In genomic region chr12:93883436-93884154, GRCh38 we compare ENCODE assay signal across 13 cellular contexts.
DNase-seq lines count a peak whose midpoint lies in the region; ATAC-seq and TF ChIP-seq lines count a peak whose summit lies in the region.
"Had no signal": no experiment of that assay in that cellular context is flagged by ENCODE, and none has a peak within 500 bp of the region (broad histone marks: within the 10 kb centered on the region; RNA-seq: fewer than 3 reads in every experiment).

No MANE protein-coding gene starts in this region.

- POLR2A ChIA-PET in AG04450 (lab: Yijun Ruan, JAX): no interaction called here

- in situ Hi-C loops in ACHN (cut with HindIII; ENCODE audit: low pct_ligation_motif_present, low pct_unique_long_range_greater_than_20kb, low sequenced_read_pairs): no loop called here

- no peak overlapping the region for H3K4me3 ChIP-seq in AG04450 (ENCODE audit: low read depth, low read length)
- H3K4me3 ChIP-seq: BLaER1 treated with 17β-estradiol and CSF1 and Interleukin-3, amounts not matched to agents 10 nM and 100 nM had no signal

- H3K27me3 ChIP-seq in AG04450 (ENCODE audit: control insufficient read depth, insufficient read depth, low read length): no peaks in the 10 kb centered on the region
- H3K27me3 ChIP-seq: BLaER1 treated with 17β-estradiol and CSF1 and Interleukin-3, amounts not matched to agents 10 nM and 100 nM had no signal

- no peak for TF ChIP-seq CTCF in AG04450 (IDR thresholded peaks at IDR 0.05; ENCODE audit: low read depth, low read length)

- ATAC-seq in HG02623 (IDR thresholded peaks at IDR 0.05; ENCODE audit: unreplicated experiment) (no peak), GM21515 (IDR thresholded peaks at IDR 0.05; ENCODE audit: unreplicated experiment) (no peak)

- CTCF ChIA-PET in AG04450 (lab: Charles Lee): interaction anchor here (0.5 kb wide), 1 partner anchor 191 kb away, joined by 4 read pairs; no protein-coding TSS in a partner anchor

- no peak overlapping the region for H3K27ac ChIP-seq in AG04450 (ENCODE audit: low read depth, low read length)
- H3K27ac ChIP-seq: BLaER1 treated with 17β-estradiol and CSF1 and Interleukin-3, amounts not matched to agents 10 nM and 100 nM had no signal

- no peaks in the 10 kb centered on the region for H3K9me3 ChIP-seq in AG04450 (ENCODE audit: control insufficient read depth, insufficient read depth, low read length)
- H3K9me3 ChIP-seq: BLaER1 treated with 17β-estradiol and CSF1 and Interleukin-3, amounts not matched to agents 10 nM and 100 nM had no signal

- DNase-seq in AG04450 (ENCODE audit: low read depth, low spot score) (peak; percentile 43), HS-27A (ENCODE audit: low read depth) (peak; percentile 40), astrocyte of the hippocampus (ENCODE audit: low read depth, low spot score) (peak; percentile 67), iris pigment epithelial cell (ENCODE audit: low read depth) (peak; percentile 90), LoVo (ENCODE audit: low spot score) (no peak), ACHN (no peak)
- DNase-seq: DMS79 treated with DMSO at 0.1 percent for 48 hours; NCI-H1436 treated with DMSO at 0.1 percent for 48 hours; NCI-H510A treated with DMSO at 0.1 percent for 48 hours; stimulated activated CD4-positive, alpha-beta T cell treated with anti-CD3 and anti-CD28 coated beads, Interleukin-15, amount 100 ng/mL, for 24 hours had no signal

Comparison
In these comparisons a context has a peak if more than half of its experiments do, and no peak if none do; other contexts are left out.
1. DNase-seq: peak in AG04450 (single experiment), HS-27A (single experiment), astrocyte of the hippocampus (single experiment) and iris pigment epithelial cell (single experiment); none in LoVo (single experiment) and ACHN (single experiment).